18 cellular contexts compared by ENCODE assay signal in genomic region chr11:94655951-94656350, GRCh38.
DNase-seq lines count a peak whose midpoint lies in the region; ATAC-seq and TF ChIP-seq lines count a peak whose summit lies in the region.
"Had no signal": no experiment of that assay in that cellular context is flagged by ENCODE, and none has a peak within 500 bp of the region (broad histone marks: within the 10 kb centered on the region; RNA-seq: fewer than 3 reads in every experiment).

No MANE protein-coding gene starts in this region.

- H3K79me1 ChIP-seq in H9 (ENCODE audit: insufficient read depth, low read depth, low read length, poor library complexity, severe bottlenecking) = no peaks in the 10 kb centered on the region

- no peak for ATAC-seq in WTC11
- ATAC-seq: GM12878 had no signal

- H3K27me3 ChIP-seq in H9 (ENCODE audit: insufficient read depth, low read length) (no peaks in the 10 kb centered on the region), mammary epithelial cell (ENCODE audit: insufficient read depth, low read length) (no peaks in the 10 kb centered on the region)
- H3K27me3 ChIP-seq: BLaER1 had no signal

- no peak overlapping the region for H4K8ac ChIP-seq in H9 (replicated peaks; ENCODE audit: insufficient read length, low read depth, low read length)

- no peak overlapping the region; a peak in 1 of 7 replicates for H3K27ac Mint-ChIP-seq in H9
- H3K27ac Mint-ChIP-seq in WTC11 = peak overlapping the region; percentile 80
- no peak overlapping the region for H3K27ac Mint-ChIP-seq in activated naive CD4-positive, alpha-beta T cell treated with anti-CD3 and anti-CD28 coated beads for 36 hours
- H3K27ac Mint-ChIP-seq: CD14-positive monocyte; CD4-positive, alpha-beta memory T cell had no signal

- no peaks in the 10 kb centered on the region for H3K23me2 ChIP-seq in H9 (ENCODE audit: insufficient read length, low read depth, low read length, poor library complexity, severe bottlenecking)

- H2AFZ ChIP-seq in H9 (ENCODE audit: low read length) = no peak overlapping the region
- H2AFZ ChIP-seq in mammary epithelial cell (ENCODE audit: low read depth, low read length) = no peak overlapping the region

- no peak overlapping the region for H4K91ac ChIP-seq in H9 (ENCODE audit: insufficient read length, low read depth, low read length)

- H3K9me3 ChIP-seq in H9 (ENCODE audit: control insufficient read depth, low read depth, low read length) (no peaks in the 10 kb centered on the region), mammary epithelial cell (replicated peaks; ENCODE audit: insufficient read depth, low read length) (no peaks in the 10 kb centered on the region)
- H3K9me3 ChIP-seq: BLaER1 had no signal

- no peak overlapping the region for H2BK20ac ChIP-seq in H9 (ENCODE audit: low read depth, low read length, poor library complexity, severe bottlenecking)

- H3K4ac ChIP-seq in H9 (ENCODE audit: low read depth, low read length) = no peak overlapping the region

- no peak overlapping the region for H3K18ac ChIP-seq in H9 (ENCODE audit: insufficient read length, low read depth, low read length)

- H3T11ph ChIP-seq in H9 (ENCODE audit: low read length) = no peak overlapping the region

- dilution Hi-C loops in mammary epithelial cell (cut with HindIII; ENCODE audit: low sequenced_read_pairs) = no loop called here

- TF ChIP-seq CTCF in H9 (conservative IDR thresholded peaks at IDR 0.05) (no peak), WTC11 (IDR thresholded peaks at IDR 0.05) (no peak), mammary epithelial cell (conservative IDR thresholded peaks at IDR 0.05 in 1 of 2, IDR thresholded peaks at IDR 0.05 in 1 of 2; ENCODE audit: extremely low read depth in 1 of 2, insufficient read depth in 1 of 2, low read depth in 1 of 2, low read length in 2 of 2) (no peak)

- H3K23ac ChIP-seq in H9 (ENCODE audit: insufficient read length, low read depth, low read length) = no peak overlapping the region

- H3K4me1 ChIP-seq in H9 (ENCODE audit: insufficient read depth, low read length) = peaks cover 17% of the 10 kb centered on the region; the same call in 1 of the 2 replicates
- H3K4me1 ChIP-seq in mammary epithelial cell (ENCODE audit: insufficient read depth, low read length) = no peaks in the 10 kb centered on the region
- H3K4me1 ChIP-seq: BLaER1 had no signal

- H3K9ac ChIP-seq in H9 (ENCODE audit: extremely low read depth, insufficient read length, low read length) = no peak overlapping the region
- no peak overlapping the region for H3K9ac ChIP-seq in mammary epithelial cell (ENCODE audit: insufficient read depth, low read length)
- H3K9ac ChIP-seq: BLaER1 had no signal

- POLR2A ChIA-PET in WTC11 (lab: Charles Lee) = interaction anchor here (0.6 to 3.8 kb wide), 6 partner anchors 8 to 174 kb away, joined by 3 to 12 read pairs (median 3); no protein-coding TSS in a partner anchor

- DNase-seq in H9 (no peak), WTC11 (ENCODE audit: low spot score) (no peak), kidney tubule cell (ENCODE audit: low spot score) (peak; percentile 29), mammary epithelial cell (no peak)
- no peak for DNase-seq in activated naive CD4-positive, alpha-beta T cell treated with anti-CD3 and anti-CD28 coated beads for 36 hours
- no peak for DNase-seq in activated CD8-positive, alpha-beta memory T cell treated with anti-CD3 and anti-CD28 coated beads, Interleukin-2, amount 50 U/mL, for 4 hours
- no peak for DNase-seq in effector CD4-positive, alpha-beta T cell
- DNase-seq: 8988T; Calu3; CD4-positive, alpha-beta memory T cell; DMS53; DND-41; EL; HCEC 1CT had no signal

- H3K4me3 Mint-ChIP-seq in H9 (no peak overlapping the region), WTC11 (peak overlapping the region; percentile 6; the same call in 1 of the 2 replicates)
- no peak overlapping the region for H3K4me3 Mint-ChIP-seq in activated naive CD4-positive, alpha-beta T cell treated with anti-CD3 and anti-CD28 coated beads for 36 hours
- H3K4me3 Mint-ChIP-seq: CD14-positive monocyte; CD4-positive, alpha-beta memory T cell had no signal

- no peak overlapping the region for H3K56ac ChIP-seq in H9 (ENCODE audit: insufficient read length, low read depth, low read length)

- H2BK15ac ChIP-seq in H9 (ENCODE audit: low read depth, low read length) = no peak overlapping the region

- H3K36me3 ChIP-seq in mammary epithelial cell (ENCODE audit: insufficient read depth, low read length) = no peaks in the 10 kb centered on the region
- H3K36me3 ChIP-seq: BLaER1 had no signal

- no peak overlapping the region for H2BK120ac ChIP-seq in H9 (ENCODE audit: low read depth, low read length, poor library complexity, severe bottlenecking)

- H4K20me1 ChIP-seq in H9 (ENCODE audit: control insufficient read depth, insufficient read depth, insufficient read length) = no peaks in the 10 kb centered on the region
- no peaks in the 10 kb centered on the region for H4K20me1 ChIP-seq in mammary epithelial cell (ENCODE audit: insufficient read depth, low read length)
- H4K20me1 ChIP-seq: BLaER1 had no signal

- no peak overlapping the region for H3K14ac ChIP-seq in H9 (ENCODE audit: insufficient read depth, low read length)

- H3K27ac ChIP-seq in H9 (ENCODE audit: insufficient read length, low read depth, low read length) (peak overlapping the region; percentile 77), mammary epithelial cell (ENCODE audit: insufficient read depth, low read depth, low read length) (no peak overlapping the region)
- H3K27ac ChIP-seq: BLaER1, HL-60 had no signal

- peaks cover 15% of the 10 kb centered on the region; the same call in 1 of the 2 replicates for H3K79me2 ChIP-seq in H9 (ENCODE audit: insufficient read depth, low read length)
- H3K79me2 ChIP-seq in mammary epithelial cell (ENCODE audit: insufficient read depth, low read length) = no peaks in the 10 kb centered on the region

- H3K4me1 Mint-ChIP-seq in H9 (peaks cover 44 to 71% of the 10 kb centered on the region in 2 experiments), WTC11 (peaks cover 94% of the 10 kb centered on the region)
- H3K4me1 Mint-ChIP-seq in activated naive CD4-positive, alpha-beta T cell treated with anti-CD3 and anti-CD28 coated beads for 36 hours (ENCODE audit: low read depth) = no peaks in the 10 kb centered on the region
- H3K4me1 Mint-ChIP-seq: CD4-positive, alpha-beta memory T cell had no signal

- peaks cover 0 to 4% of the 10 kb centered on the region in 2 experiments; a peak in 3 of 5 replicates for H3K9me3 Mint-ChIP-seq in H9
- H3K9me3 Mint-ChIP-seq in WTC11 = no peaks in the 10 kb centered on the region
- no peaks in the 10 kb centered on the region for H3K9me3 Mint-ChIP-seq in activated naive CD4-positive, alpha-beta T cell treated with anti-CD3 and anti-CD28 coated beads for 36 hours
- H3K9me3 Mint-ChIP-seq: CD14-positive monocyte had no signal

- intact Hi-C loops in activated naive CD4-positive, alpha-beta T cell treated with anti-CD3 and anti-CD28 coated beads for 36 hours (cut with micrococcal nuclease) = no loop called here
- intact Hi-C loops in mammary epithelial cell (cut with micrococcal nuclease) = no loop called here

- no peak overlapping the region for H2BK12ac ChIP-seq in H9 (ENCODE audit: insufficient read length, low read depth, low read length)

- BruUV-seq in mammary epithelial cell (replicated peaks; lab: Mats Ljungman, UMichigan) = no TSS peak

- H2BK5ac ChIP-seq in H9 (ENCODE audit: insufficient read length, low read length) = no peak overlapping the region

- H2AK5ac ChIP-seq in H9 (ENCODE audit: insufficient read length, low read length) = no peak overlapping the region

- in situ Hi-C loops in mammary epithelial cell (cut with MboI; ENCODE audit: low sequenced_read_pairs in 2 of 2) = no loop called here

- H3K36me3 Mint-ChIP-seq in H9 (ENCODE audit: insufficient read depth in 1 of 3, low read depth in 3 of 3) = peaks cover 14 to 71% (median 45%) of the 10 kb centered on the region in 3 experiments; a peak in 6 of 7 replicates
- peaks cover 82% of the 10 kb centered on the region for H3K36me3 Mint-ChIP-seq in WTC11
- H3K36me3 Mint-ChIP-seq in activated naive CD4-positive, alpha-beta T cell treated with anti-CD3 and anti-CD28 coated beads for 36 hours (ENCODE audit: low read depth) = no peaks in the 10 kb centered on the region
- H3K36me3 Mint-ChIP-seq: CD14-positive monocyte; CD4-positive, alpha-beta memory T cell had no signal

- no peak overlapping the region for H4K5ac ChIP-seq in H9 (ENCODE audit: insufficient read length, low read depth, low read length)

- CTCF ChIA-PET in WTC11 (lab: Charles Lee) (interaction anchor here (1.8 to 4.4 kb wide), 2 partner anchors 33 to 86 kb away, joined by 10 to 29 read pairs; no protein-coding TSS in a partner anchor), mammary epithelial cell (lab: Charles Lee; ENCODE audit: low non-redundant PET) (no interaction called here)
- CTCF ChIA-PET in activated naive CD4-positive, alpha-beta T cell treated with anti-CD3 and anti-CD28 coated beads for 36 hours (lab: Charles Lee) = interaction anchor here (1.1 kb wide), 1 partner anchor 86 kb away, joined by 3 read pairs; no protein-coding TSS in a partner anchor

- H3K4me2 ChIP-seq in H9 (ENCODE audit: insufficient read depth, insufficient read length, low read length) (no peak overlapping the region), mammary epithelial cell (ENCODE audit: insufficient read depth, low read depth, low read length) (no peak overlapping the region)
- H3K4me2 ChIP-seq: BLaER1 had no signal

- H3K27me3 Mint-ChIP-seq in H9 (ENCODE audit: low read depth) (peaks cover 2% of the 10 kb centered on the region; the same call in 1 of the 2 replicates), WTC11 (ENCODE audit: low read depth) (no peaks in the 10 kb centered on the region)
- H3K27me3 Mint-ChIP-seq in activated naive CD4-positive, alpha-beta T cell treated with anti-CD3 and anti-CD28 coated beads for 36 hours (ENCODE audit: low read depth) = peaks cover 4% of the 10 kb centered on the region

- WGBS in H9 (ENCODE audit: extremely low coverage, insufficient read length, low lambda C conversion rate) = no CpG with 5 or more reads among the region's 1 CpG
- WGBS in mammary epithelial cell (ENCODE audit: low coverage, missing lambda C conversion rate) = 82% methylated on average over 1 of the region's 1 CpG

- no peak overlapping the region for H3K4me3 ChIP-seq in mammary epithelial cell (replicated peaks in 1 of 3; ENCODE audit: insufficient read depth in 1 of 3, low read depth in 2 of 3, low read length in 3 of 3)
- H3K4me3 ChIP-seq: BLaER1, GM12878 had no signal

TF ChIP-seq in WTC11, 78 proteins besides CTCF, POLR2A, EP300 and RAD21 (continues in another document):
- no peak for TF ChIP-seq ZMAT4 (CRISPR knock-in tag; IDR thresholded peaks at IDR 0.05)
